ENCODE assay signal across 19 cellular contexts in the genomic region with DNA sequence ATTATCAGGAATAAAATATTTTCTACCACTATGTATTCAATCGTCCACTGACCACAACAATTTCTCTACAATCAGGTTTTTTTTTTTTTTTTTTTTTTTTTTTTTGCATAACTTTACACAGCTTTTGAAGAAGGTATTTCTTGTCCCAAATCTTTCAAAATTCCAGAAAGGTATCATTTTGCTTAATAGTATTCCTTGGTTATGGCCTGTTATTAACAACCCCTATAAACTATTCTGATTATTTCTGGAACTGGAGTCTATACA.
"Had no signal": no experiment of that assay in that cellular context is flagged by ENCODE, and none has a peak within 500 bp of the region (broad histone marks: within the 10 kb centered on the region; RNA-seq: fewer than 3 reads in every experiment).

No MANE protein-coding gene starts in this region.

- H3K27ac ChIP-seq: dorsolateral prefrontal cortex, neutrophil, psoas muscle, spleen, tibial artery, upper lobe of left lung, uterus had no signal

- H3K4me3 Mint-ChIP-seq: naive thymus-derived CD8-positive, alpha-beta T cell; stimulated activated memory B cell treated with anti-CD40 and anti-IgM and Interleukin-4, amounts not matched to agents 10 μg/mL and 1 μg/mL and 100 μg/mL, for 72 hours; stimulated activated naive CD8-positive, alpha-beta T cell treated with anti-CD3 and anti-CD28 coated beads, Interleukin-15, Interleukin-2, amounts not matched to agents 100 ng/mL and 50 ng/mL, for 24 hours had no signal

- DNase-seq: dorsolateral prefrontal cortex; effector CD8-positive, alpha-beta T cell; foreskin melanocyte; head of caudate nucleus; hippocampal formation; left ventricle myocardium superior; naive thymus-derived CD8-positive, alpha-beta T cell; psoas muscle; retina; spleen; stimulated activated CD4-positive, alpha-beta T cell treated with anti-CD3 and anti-CD28 coated beads, Interleukin-1b, Interleukin-23, amount 100 ng/mL, for 48 hours; stimulated activated CD4-positive, alpha-beta T cell treated with anti-CD3 and anti-CD28 coated beads, Interleukin-4, amount 100 ng/mL, for 24 hours; tibial artery; uterus had no signal

- H3K4me1 ChIP-seq: psoas muscle, spleen, tibial artery, upper lobe of left lung, uterus had no signal

- H3K9me3 Mint-ChIP-seq: stimulated activated naive CD8-positive, alpha-beta T cell treated with anti-CD3 and anti-CD28 coated beads, Interleukin-15, Interleukin-2, amounts not matched to agents 100 ng/mL and 50 ng/mL, for 24 hours had no signal

- H3K27ac Mint-ChIP-seq: naive thymus-derived CD8-positive, alpha-beta T cell; stimulated activated memory B cell treated with anti-CD40 and anti-IgM and Interleukin-4, amounts not matched to agents 10 μg/mL and 1 μg/mL and 100 μg/mL, for 72 hours; stimulated activated naive CD8-positive, alpha-beta T cell treated with anti-CD3 and anti-CD28 coated beads, Interleukin-15, Interleukin-2, amounts not matched to agents 100 ng/mL and 50 ng/mL, for 24 hours had no signal

- H3K36me3 Mint-ChIP-seq: naive thymus-derived CD8-positive, alpha-beta T cell; stimulated activated memory B cell treated with anti-CD40 and anti-IgM and Interleukin-4, amounts not matched to agents 10 μg/mL and 1 μg/mL and 100 μg/mL, for 72 hours had no signal

- H3K4me3 ChIP-seq: dorsolateral prefrontal cortex, lung, psoas muscle, tibial artery, upper lobe of left lung, uterus had no signal

- H3K36me3 ChIP-seq: neutrophil, spleen, tibial artery, upper lobe of left lung, uterus had no signal

- H3K27me3 ChIP-seq: tibial artery, upper lobe of left lung, uterus had no signal

- H3K9me3 ChIP-seq: neutrophil, psoas muscle, spleen, tibial artery, upper lobe of left lung, uterus had no signal

- H3K4me1 Mint-ChIP-seq: naive thymus-derived CD8-positive, alpha-beta T cell; stimulated activated memory B cell treated with anti-CD40 and anti-IgM and Interleukin-4, amounts not matched to agents 10 μg/mL and 1 μg/mL and 100 μg/mL, for 72 hours had no signal

- ATAC-seq: left ventricle myocardium superior; naive thymus-derived CD8-positive, alpha-beta T cell; psoas muscle had no signal
